In the genomic region with DNA sequence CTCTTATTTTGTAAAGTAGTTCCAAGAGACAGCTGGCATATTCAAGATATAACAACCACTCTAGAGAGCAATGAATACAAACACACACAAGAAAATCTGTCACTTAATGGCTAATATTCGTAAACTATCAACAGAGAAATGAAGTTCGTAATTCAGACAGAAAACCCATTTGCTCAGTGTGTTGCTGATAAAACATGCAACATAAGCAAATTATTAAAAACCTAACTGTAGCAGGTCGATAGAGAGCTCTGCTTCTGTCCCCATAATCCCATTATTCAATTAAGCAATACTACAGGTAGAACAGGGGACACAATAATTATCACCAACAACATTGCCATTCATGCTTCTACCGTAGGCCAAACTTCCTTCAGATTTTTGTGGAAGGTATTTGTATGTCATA, we compare ENCODE assay signal across 26 cellular contexts.
DNase-seq lines count a peak whose midpoint lies in the region; ATAC-seq, FAIRE-seq and TF ChIP-seq lines count a peak whose summit lies in the region.
"Had no signal": no experiment of that assay in that cellular context is flagged by ENCODE, and none has a peak within 500 bp of the region (broad histone marks: within the 10 kb centered on the region; RNA-seq: fewer than 3 reads in every experiment).

No MANE protein-coding gene starts in this region.

- H3K4me3 ChIP-seq in A549: no peak overlapping the region
- no peak overlapping the region for H3K4me3 ChIP-seq in K562
- no peak overlapping the region for H3K4me3 ChIP-seq in HAP-1
- H3K4me3 ChIP-seq: BLaER1, GM12878 had no signal

- H3K27ac ChIP-seq in A549: no peak overlapping the region
- no peak overlapping the region for H3K27ac ChIP-seq in K562 (ENCODE audit: extremely low read depth, low read depth, low read length)
- H3K27ac ChIP-seq: 22Rv1, BLaER1 had no signal

- no peak overlapping the region for H3K4me2 ChIP-seq in A549
- H3K4me2 ChIP-seq in K562 (ENCODE audit: insufficient read depth, low read length): no peak overlapping the region
- H3K4me2 ChIP-seq: BLaER1 had no signal

- no peak overlapping the region for H3K9ac ChIP-seq in K562 (ENCODE audit: insufficient read depth in 1 of 2, low read depth in 2 of 2, low read length in 2 of 2)
- H3K9ac ChIP-seq: BLaER1 had no signal

- DNase-seq in NCI-H2171 treated with DMSO at 0.1 percent for 48 hours (lab: John Stamatoyannopoulos, UW): peak; percentile 19
- no peak for DNase-seq in NCI-H2171 (lab: John Stamatoyannopoulos, UW)
- no peak for DNase-seq in A549 (ENCODE audit: low read depth in 1 of 2, low spot score in 1 of 2)
- DNase-seq in NCI-H82 (lab: John Stamatoyannopoulos, UW): peak; percentile 52
- DNase-seq in K562 (ENCODE audit: extremely low read depth in 1 of 4, low spot score in 3 of 4): no peak
- no peak for DNase-seq in HAP-1 (ENCODE audit: low spot score in 2 of 2)
- DNase-seq: ACHN; BE2C; C1 segment of cervical spinal cord; CD4-positive, alpha-beta memory T cell; CD4-positive, CD25-positive, alpha-beta regulatory T cell; CD8-positive, alpha-beta memory T cell; COR-L47; DMS 273 treated with DMSO at 0.1 percent for 48 hours; DMS153; DMS53; DMS79; DND-41; EL; GDM1 had no signal

- TF ChIP-seq EP300 in A549 (IDR thresholded peaks at IDR 0.05) (no peak), K562 (IDR thresholded peaks at IDR 0.05; ENCODE audit: low read length) (no peak)

- H3K36me3 ChIP-seq in K562 (ENCODE audit: control insufficient read depth, insufficient read depth, low read length): no peaks in the 10 kb centered on the region
- no peaks in the 10 kb centered on the region for H3K36me3 ChIP-seq in HAP-1 (replicated peaks)
- H3K36me3 ChIP-seq: BE2C, BLaER1 had no signal

- H2AFZ ChIP-seq in K562 (ENCODE audit: low read depth, low read length): no peak overlapping the region

- TF ChIP-seq POLR2A in A549 (IDR thresholded peaks at IDR 0.05; ENCODE audit: low read length): no peak
- no peak for TF ChIP-seq POLR2A in K562 (conservative IDR thresholded peaks at IDR 0.05)

- WGBS in A549 (ENCODE audit: missing lambda C conversion rate): 66% methylated on average over 4 of the region's 4 CpGs
- 3% methylated on average over 4 of the region's 4 CpGs for WGBS in K562 (ENCODE audit: insufficient coverage, low coverage, missing lambda C conversion rate)

- intact Hi-C loops in K562 (cut with micrococcal nuclease): no loop called here

- POLR2A ChIA-PET in A549 (lab: Yijun Ruan, JAX) (no interaction called here), K562 (lab: Yijun Ruan, JAX) (no interaction called here)

- no peaks in the 10 kb centered on the region for H4K20me1 ChIP-seq in K562 (replicated peaks; ENCODE audit: control insufficient read depth, insufficient read depth, low read length)
- H4K20me1 ChIP-seq: BLaER1 had no signal

- in situ Hi-C loops in K562 (cut with MboI) (no loop called here), HAP-1 (cut with MboI; ENCODE audit: low sequenced_read_pairs) (no loop called here)

- H3K79me2 ChIP-seq in K562 (ENCODE audit: control insufficient read depth, insufficient read depth, low read length): no peaks in the 10 kb centered on the region

- H3K9me3 ChIP-seq in A549 (no peaks in the 10 kb centered on the region), K562 (replicated peaks; ENCODE audit: control insufficient read depth, insufficient read depth, low read depth, low read length) (no peaks in the 10 kb centered on the region), HAP-1 (no peaks in the 10 kb centered on the region)
- H3K9me3 ChIP-seq: BE2C, BLaER1 had no signal

- TF ChIP-seq CTCF in A549 (IDR thresholded peaks at IDR 0.05) (no peak), K562 (IDR thresholded peaks at IDR 0.05 in 2 of 3, conservative IDR thresholded peaks at IDR 0.05 in 1 of 3; ENCODE audit: insufficient read depth in 2 of 3, low read depth in 1 of 3, low read length in 3 of 3) (no peak)

- FAIRE-seq in A549 (lab: Jason Lieb, UNC) (no peak), K562 (lab: Jason Lieb, UNC) (no peak)
- FAIRE-seq: GM12878, GM12892, GM18507 had no signal

- no TSS peak for BruUV-seq in K562 (replicated peaks; lab: Mats Ljungman, UMichigan)

- TF ChIP-seq RAD21 in A549 (conservative IDR thresholded peaks at IDR 0.05 in 1 of 2, IDR thresholded peaks at IDR 0.05 in 1 of 2) (no peak), K562 (CRISPR knock-in tag; conservative IDR thresholded peaks at IDR 0.05 in 1 of 2, IDR thresholded peaks at IDR 0.05 in 1 of 2) (no peak)

- no peaks in the 10 kb centered on the region for H3K9me1 ChIP-seq in K562 (ENCODE audit: control insufficient read depth, insufficient read depth, low read length)

- no peak for ATAC-seq in A549
- ATAC-seq in K562: no peak
- ATAC-seq in GM21390 (IDR thresholded peaks at IDR 0.05; ENCODE audit: unreplicated experiment): no peak
- ATAC-seq: GM12878 had no signal

- CTCF ChIA-PET in A549 (lab: Yijun Ruan, JAX) (interaction anchor here (0.8 kb wide), 1 partner anchor 19 kb away, joined by 4 read pairs; no protein-coding TSS in a partner anchor), K562 (lab: Yijun Ruan, JAX; ENCODE audit: low intra/inter-chr PET ratio) (no interaction called here)

- H3K27me3 ChIP-seq in K562 (ENCODE audit: control insufficient read depth in 2 of 2, insufficient read depth in 2 of 2, low read length in 2 of 2) (no peaks in the 10 kb centered on the region), HAP-1 (ENCODE audit: low read depth) (no peaks in the 10 kb centered on the region)
- H3K27me3 ChIP-seq: BE2C, BLaER1 had no signal

- H3K4me1 ChIP-seq in A549: no peaks in the 10 kb centered on the region
- no peaks in the 10 kb centered on the region for H3K4me1 ChIP-seq in K562 (replicated peaks in 1 of 2; ENCODE audit: control insufficient read depth in 2 of 2, insufficient read depth in 2 of 2, low read length in 2 of 2)
- H3K4me1 ChIP-seq in HAP-1: no peaks in the 10 kb centered on the region
- H3K4me1 ChIP-seq: BLaER1 had no signal

TF ChIP-seq in A549, 52 proteins besides CTCF, POLR2A, EP300 and RAD21:
- no peak for TF ChIP-seq GATA3 (IDR thresholded peaks at IDR 0.05; ENCODE audit: borderline replicate concordance)
- peak; percentile 70 for TF ChIP-seq MAFK (IDR thresholded peaks at IDR 0.05; ENCODE audit: partially characterized antibody)
- TF ChIP-seq, protein P1, sequence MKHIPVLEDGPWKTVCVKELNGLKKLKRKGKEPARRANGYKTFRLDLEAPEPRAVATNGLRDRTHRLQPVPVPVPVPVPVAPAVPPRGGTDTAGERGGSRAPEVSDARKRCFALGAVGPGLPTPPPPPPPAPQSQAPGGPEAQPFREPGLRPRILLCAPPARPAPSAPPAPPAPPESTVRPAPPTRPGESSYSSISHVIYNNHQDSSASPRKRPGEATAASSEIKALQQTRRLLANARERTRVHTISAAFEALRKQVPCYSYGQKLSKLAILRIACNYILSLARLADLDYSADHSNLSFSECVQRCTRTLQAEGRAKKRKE (CRISPR knock-in tag; IDR thresholded peaks at IDR 0.05; ENCODE audit: low read depth): no peak
TF ChIP-seq in A549: peak in this region for 1.

TF ChIP-seq in K562, 482 proteins besides CTCF, POLR2A, EP300 and RAD21:
- TF ChIP-seq MAFG (tag; conservative IDR thresholded peaks at IDR 0.05) (peak; percentile 33), ZNF316 (IDR thresholded peaks at IDR 0.05) (peak; percentile 30; the same call in 1 of the 2 replicates)
- TF ChIP-seq, protein P2, sequence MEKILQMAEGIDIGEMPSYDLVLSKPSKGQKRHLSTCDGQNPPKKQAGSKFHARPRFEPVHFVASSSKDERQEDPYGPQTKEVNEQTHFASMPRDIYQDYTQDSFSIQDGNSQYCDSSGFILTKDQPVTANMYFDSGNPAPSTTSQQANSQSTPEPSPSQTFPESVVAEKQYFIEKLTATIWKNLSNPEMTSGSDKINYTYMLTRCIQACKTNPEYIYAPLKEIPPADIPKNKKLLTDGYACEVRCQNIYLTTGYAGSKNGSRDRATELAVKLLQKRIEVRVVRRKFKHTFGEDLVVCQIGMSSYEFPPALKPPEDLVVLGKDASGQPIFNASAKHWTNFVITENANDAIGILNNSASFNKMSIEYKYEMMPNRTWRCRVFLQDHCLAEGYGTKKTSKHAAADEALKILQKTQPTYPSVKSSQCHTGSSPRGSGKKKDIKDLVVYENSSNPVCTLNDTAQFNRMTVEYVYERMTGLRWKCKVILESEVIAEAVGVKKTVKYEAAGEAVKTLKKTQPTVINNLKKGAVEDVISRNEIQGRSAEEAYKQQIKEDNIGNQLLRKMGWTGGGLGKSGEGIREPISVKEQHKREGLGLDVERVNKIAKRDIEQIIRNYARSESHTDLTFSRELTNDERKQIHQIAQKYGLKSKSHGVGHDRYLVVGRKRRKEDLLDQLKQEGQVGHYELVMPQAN (IDR thresholded peaks at IDR 0.05; ENCODE audit: borderline replicate concordance): no peak

Comparison
In these comparisons a context has a peak if more than half of its experiments do, and no peak if none do; other contexts are left out.
1. DNase-seq: peak in NCI-H2171 treated with DMSO at 0.1 percent for 48 hours (single experiment) and NCI-H82 (single experiment); none in NCI-H2171 (single experiment), A549 (0 of 2), K562 (0 of 4) and HAP-1 (0 of 2).